12 cellular contexts compared by ENCODE assay signal in the genomic region with DNA sequence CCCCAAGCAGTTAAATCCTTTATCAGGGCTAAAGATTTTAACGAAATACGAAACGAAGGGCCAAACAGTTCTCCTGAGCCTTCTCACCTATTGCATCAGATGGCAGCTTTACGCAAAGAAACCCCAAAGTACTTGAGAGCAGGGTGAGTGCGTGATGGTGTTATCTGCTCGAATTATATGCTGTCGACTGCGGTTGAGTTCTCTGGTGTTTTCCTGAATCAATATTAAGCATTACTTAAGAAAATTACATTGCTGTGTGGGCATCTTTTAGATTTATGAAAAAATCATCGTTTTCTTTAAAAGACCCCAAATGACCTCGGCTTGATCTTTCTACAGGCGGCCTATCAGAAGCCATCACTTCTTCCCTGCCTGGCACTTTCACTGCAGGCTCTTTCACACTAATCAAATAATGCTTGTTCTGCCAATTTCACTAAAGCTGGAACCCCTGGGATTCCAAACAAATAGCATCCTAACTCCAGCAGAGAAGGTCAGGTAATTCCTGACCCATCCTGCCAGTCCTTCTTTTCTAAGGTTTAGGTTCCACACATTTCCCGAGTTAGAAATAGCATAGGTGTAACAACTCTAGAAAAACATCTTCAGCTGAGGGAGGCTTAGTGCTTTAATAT. TPM values are rescaled to one million over a fixed set of nuclear protein-coding genes. Genes with fewer than 3 reads are reported as not detected.
DNase-seq lines count a peak whose midpoint lies in the region; ATAC-seq, FAIRE-seq and TF ChIP-seq lines count a peak whose summit lies in the region.
"Had no signal": no experiment of that assay in that cellular context is flagged by ENCODE, and none has a peak within 500 bp of the region (broad histone marks: within the 10 kb centered on the region; RNA-seq: fewer than 3 reads in every experiment).

No MANE protein-coding gene starts in this region.

- H3K9me3 ChIP-seq in H1 (ENCODE audit: insufficient read depth in 2 of 2, low read depth in 1 of 2, low read length in 1 of 2): no peaks in the 10 kb centered on the region
- no peaks in the 10 kb centered on the region for H3K9me3 ChIP-seq in sigmoid colon
- H3K9me3 ChIP-seq: A549, SJSA1 had no signal

- H3K36me3 ChIP-seq in H1 (ENCODE audit: control insufficient read depth in 2 of 4, insufficient read depth in 4 of 4, low read length in 3 of 4) (no peaks in the 10 kb centered on the region; a peak in 2 of 8 replicates), sigmoid colon (no peaks in the 10 kb centered on the region)
- H3K36me3 ChIP-seq: SJSA1 had no signal

- POLR2A ChIA-PET in H1 (lab: Charles Lee; ENCODE audit: partially characterized antibody): no interaction called here
- POLR2A ChIA-PET in activated CD8-positive, alpha-beta T cell treated with anti-CD3 and anti-CD28 coated beads, Interleukin-2, amount 10 ng/mL, durations not matched to agents 7 days and 5 days (lab: Charles Lee): no interaction called here

- TF ChIP-seq POLR2A in H1 (IDR thresholded peaks at IDR 0.05; ENCODE audit: control extremely low read depth in 1 of 2, low read depth in 2 of 2, low read length in 2 of 2) (no peak), sigmoid colon (IDR thresholded peaks at IDR 0.05) (no peak)

- CTCF ChIA-PET in H1 (lab: Charles Lee; ENCODE audit: partially characterized antibody): no interaction called here
- CTCF ChIA-PET in activated CD8-positive, alpha-beta T cell treated with anti-CD3 and anti-CD28 coated beads, Interleukin-2, amount 10 ng/mL, durations not matched to agents 7 days and 5 days (lab: Charles Lee): no interaction called here

- no peak overlapping the region for H2BK120ac ChIP-seq in H1 (replicated peaks; ENCODE audit: low read depth, low read length)

- no peak overlapping the region for H4K91ac ChIP-seq in H1 (replicated peaks; ENCODE audit: insufficient read length, low read length)

- H3K23ac ChIP-seq in H1 (ENCODE audit: insufficient read length): no peak overlapping the region

- H3K18ac ChIP-seq in H1 (ENCODE audit: extremely low read depth, low read length): no peak overlapping the region

- no peak overlapping the region for H2BK12ac ChIP-seq in H1 (ENCODE audit: low read depth, low read length)

- no peak overlapping the region for H4K8ac ChIP-seq in H1 (ENCODE audit: extremely low read depth, insufficient read depth, low read length)

- no peak overlapping the region for H3K4me3 Mint-ChIP-seq in activated CD8-positive, alpha-beta T cell treated with anti-CD3 and anti-CD28 coated beads, Interleukin-2, amount 10 ng/mL, durations not matched to agents 7 days and 5 days
- H3K4me3 Mint-ChIP-seq: dendritic cell treated with granulocyte-macrophage colony-stimulating factor and Interleukin-4, amounts not matched to agents 40 ng/mL and 50 ng/mL, for 4 days had no signal

- no peak overlapping the region for H2BK15ac ChIP-seq in H1 (ENCODE audit: low read length)

- H4K20me1 ChIP-seq in H1 (replicated peaks in 1 of 2; ENCODE audit: control insufficient read depth in 1 of 2, insufficient read depth in 2 of 2, low read length in 2 of 2): peaks cover 12 to 18% of the 10 kb centered on the region in 2 experiments

- H3K79me2 ChIP-seq in H1 (ENCODE audit: control insufficient read depth in 1 of 2, insufficient read depth in 2 of 2, low read length in 2 of 2): no peaks in the 10 kb centered on the region; a peak in 1 of 4 replicates

- 21% methylated on average over 12 of the region's 12 CpGs; no CpG with 5 or more reads in 1 of the 2 experiments for WGBS in H1 (ENCODE audit: extremely low coverage in 1 of 2, insufficient coverage in 1 of 2, insufficient read length in 1 of 2, insufficient replicate concordance in 2 of 2, low coverage in 1 of 2, low lambda C conversion rate in 2 of 2, missing lambda C conversion rate in 1 of 2), 2 experiments
- 28 to 43% methylated on average over 12 of the region's 12 CpGs for WGBS in sigmoid colon, 2 donors

- no peak overlapping the region for H4K5ac ChIP-seq in H1 (ENCODE audit: insufficient read length, low read depth, low read length)

- H2AK5ac ChIP-seq in H1 (ENCODE audit: low read depth, low read length): no peak overlapping the region

- no peak overlapping the region for H3K4ac ChIP-seq in H1 (replicated peaks; ENCODE audit: insufficient read length, low read depth, low read length)

- H3K4me3 ChIP-seq in H1 (ENCODE audit: extremely low read depth in 1 of 4, insufficient read depth in 2 of 4, low read depth in 3 of 4, low read length in 4 of 4) (peak overlapping the region in 2 of 4 experiments; percentile 18 to 77; a peak in 3 of 8 replicates), sigmoid colon (peak overlapping the region in 3 of 4 donors; percentile 47 to 68 (median 67))
- H3K4me3 ChIP-seq: A549, SJSA1 had no signal

- no peak overlapping the region for H3K14ac ChIP-seq in H1 (ENCODE audit: insufficient read length)

- no peak for TF ChIP-seq RAD21 in H1 (IDR thresholded peaks at IDR 0.05 in 1 of 2, conservative IDR thresholded peaks at IDR 0.05 in 1 of 2; ENCODE audit: low read depth in 2 of 2, low read length in 2 of 2)

- H3K36me3 Mint-ChIP-seq in activated CD8-positive, alpha-beta T cell treated with anti-CD3 and anti-CD28 coated beads, Interleukin-2, amount 10 ng/mL, durations not matched to agents 7 days and 5 days (ENCODE audit: low read depth): no peaks in the 10 kb centered on the region

- no peak overlapping the region for H2BK20ac ChIP-seq in H1 (ENCODE audit: low read length)

- no peak for TF ChIP-seq CTCF in H1 (IDR thresholded peaks at IDR 0.05; ENCODE audit: control extremely low read depth in 1 of 3, insufficient read depth in 1 of 3, low read depth in 1 of 3, low read length in 3 of 3)
- TF ChIP-seq CTCF in sigmoid colon (IDR thresholded peaks at IDR 0.05): no peak

- FAIRE-seq in H1 (lab: Jason Lieb, UNC): no peak
- no peak for FAIRE-seq in HTR-8/SVneo (lab: Jason Lieb, UNC)
- FAIRE-seq: A549 had no signal

- H3K79me1 ChIP-seq in H1 (ENCODE audit: low read depth, low read length): peaks cover 4% of the 10 kb centered on the region; the same call in 1 of the 2 replicates

- no peak overlapping the region for H2AFZ ChIP-seq in H1 (ENCODE audit: low read length)

- H3K4me2 ChIP-seq in H1 (ENCODE audit: insufficient read depth in 1 of 2, low read depth in 2 of 2, low read length in 2 of 2): peak overlapping the region; percentile 47 to 79
- H3K4me2 ChIP-seq: A549 had no signal

- DNase-seq in NCI-H2107 treated with DMSO at 0.1 percent for 48 hours (lab: John Stamatoyannopoulos, UW; ENCODE audit: unreplicated experiment): peak; percentile 84
- DNase-seq in NCI-H2107 (lab: John Stamatoyannopoulos, UW): no peak
- peak; percentile 62 for DNase-seq in NCI-H2227 (lab: John Stamatoyannopoulos, UW; ENCODE audit: unreplicated experiment)
- no peak for DNase-seq in H1 (ENCODE audit: low read depth in 1 of 2, low spot score in 2 of 2)
- DNase-seq in sigmoid colon: no peak
- no peak for DNase-seq in HTR-8/SVneo (ENCODE audit: insufficient read length, low spot score)
- no peak for DNase-seq in activated CD8-positive, alpha-beta T cell treated with anti-CD3 and anti-CD28 coated beads, Interleukin-2, amount 10 ng/mL, durations not matched to agents 7 days and 5 days
- DNase-seq: mesenchymal stem cell had no signal

- H2BK5ac ChIP-seq in H1 (ENCODE audit: low read depth, low read length): no peak overlapping the region

- H3K27ac Mint-ChIP-seq in activated CD8-positive, alpha-beta T cell treated with anti-CD3 and anti-CD28 coated beads, Interleukin-2, amount 10 ng/mL, durations not matched to agents 7 days and 5 days: no peak overlapping the region
- H3K27ac Mint-ChIP-seq: dendritic cell treated with granulocyte-macrophage colony-stimulating factor and Interleukin-4, amounts not matched to agents 40 ng/mL and 50 ng/mL, for 4 days had no signal

- H3K27me3 Mint-ChIP-seq in activated CD8-positive, alpha-beta T cell treated with anti-CD3 and anti-CD28 coated beads, Interleukin-2, amount 10 ng/mL, durations not matched to agents 7 days and 5 days (ENCODE audit: low read depth): peaks cover 42% of the 10 kb centered on the region

- no peak for ATAC-seq in HG02840 (IDR thresholded peaks at IDR 0.05; ENCODE audit: low FRiP score, unreplicated experiment)
- no peak for ATAC-seq in activated CD8-positive, alpha-beta T cell treated with anti-CD3 and anti-CD28 coated beads, Interleukin-2, amount 10 ng/mL, durations not matched to agents 7 days and 5 days

- no peak overlapping the region for H3K9ac ChIP-seq in H1 (replicated peaks in 1 of 4; ENCODE audit: extremely low read depth in 1 of 4, low read depth in 3 of 4, low read length in 3 of 4)

- no peak overlapping the region for H3K56ac ChIP-seq in H1 (replicated peaks; ENCODE audit: insufficient read length, low read depth, low read length)

- peaks cover 0 to 9% (median 4%) of the 10 kb centered on the region in 4 experiments; a peak in 4 of 7 replicates for H3K4me1 ChIP-seq in H1 (replicated peaks in 1 of 4; ENCODE audit: control insufficient read depth in 3 of 4, insufficient read depth in 4 of 4, low read length in 3 of 4)
- H3K4me1 ChIP-seq in sigmoid colon: peaks cover 0 to 54% (median 42%) of the 10 kb centered on the region in 4 donors

- peaks cover 2% of the 10 kb centered on the region for H3K4me1 Mint-ChIP-seq in activated CD8-positive, alpha-beta T cell treated with anti-CD3 and anti-CD28 coated beads, Interleukin-2, amount 10 ng/mL, durations not matched to agents 7 days and 5 days (ENCODE audit: low read depth)

- no peaks in the 10 kb centered on the region for H3K9me3 Mint-ChIP-seq in activated CD8-positive, alpha-beta T cell treated with anti-CD3 and anti-CD28 coated beads, Interleukin-2, amount 10 ng/mL, durations not matched to agents 7 days and 5 days (ENCODE audit: insufficient read depth)
- H3K9me3 Mint-ChIP-seq: dendritic cell treated with granulocyte-macrophage colony-stimulating factor and Interleukin-4, amounts not matched to agents 40 ng/mL and 50 ng/mL, for 4 days had no signal

- H3K23me2 ChIP-seq in H1 (ENCODE audit: low read depth, low read length): peaks cover 22% of the 10 kb centered on the region

- no peak for TF ChIP-seq EP300 in H1 (IDR thresholded peaks at IDR 0.05; ENCODE audit: borderline replicate concordance in 1 of 2, low read depth in 2 of 2, low read length in 2 of 2)
- TF ChIP-seq EP300 in sigmoid colon (IDR thresholded peaks at IDR 0.05): no peak

- intact Hi-C loops in sigmoid colon (cut with DNase I): loop anchor here (5.0 to 10.0 kb wide), 3 partner anchors 64 to 264 kb away; a partner anchor contains a TSS

- H3K27ac ChIP-seq in H1 (ENCODE audit: low read depth, low read length) (no peak overlapping the region), sigmoid colon (peak overlapping the region in 3 of 4 donors; percentile 60 to 76 (median 74))
- H3K27ac ChIP-seq: A549, SJSA1 had no signal

- peaks cover 28 to 79% (median 59%) of the 10 kb centered on the region in 4 experiments for H3K27me3 ChIP-seq in H1 (replicated peaks in 1 of 4; ENCODE audit: control insufficient read depth in 3 of 4, extremely low read depth in 1 of 4, insufficient read depth in 3 of 4, low read length in 3 of 4)
- peaks cover 0 to 5% (median 0%) of the 10 kb centered on the region in 3 donors for H3K27me3 ChIP-seq in sigmoid colon

RNA-seq across cellular contexts. Expression of a gene that starts 1.7 kb away (rescaled TPM):
- 0.43 and 0.44 TPM in 2 replicates for total RNA-seq in H1 (2021; fragmentation: NEBNext Ultra II Directional; extraction: Animal tissue kit (Norgen Biotek cat#: 25700))
- polyA plus RNA-seq in H1 (2011; rRNA removed) (0.65 and 0.72 TPM in 2 replicates), sigmoid colon (under 1 TPM; under 0.01 to 0.23 (median 0.22) TPM)
- 0.72 TPM for polyA plus RNA-seq in H1 (2011; cell fraction: cytosol; rRNA removed)
- 0.78 TPM for polyA plus RNA-seq in H1 (2011; cell fraction: nucleus; rRNA removed)
- 0.43 to 0.56 TPM (median 0.51 TPM) in 4 replicates for polyA plus RNA-seq in H1 (2012, experiment 1 of 2)
- 0.34 TPM for polyA plus RNA-seq in H1 (2012, experiment 2 of 2)
- 0.22 TPM for polyA plus RNA-seq in H1 (2013, experiment 1 of 2)
- 0.18 TPM for polyA plus RNA-seq in H1 (2013, experiment 2 of 2)
- polyA minus RNA-seq in H1 (2011; rRNA and poly(A)+ RNA removed): 0.46 and 0.66 TPM in 2 replicates
- polyA minus RNA-seq in H1 (2011; cell fraction: cytosol; rRNA and poly(A)+ RNA removed): 0.22 TPM
- polyA minus RNA-seq in H1 (2011; cell fraction: nucleus; rRNA and poly(A)+ RNA removed): 0.40 TPM
- total RNA-seq in sigmoid colon: 1 to 10 TPM; 3.6 to 5.5 (median 5.0) TPM
- total RNA-seq in activated CD8-positive, alpha-beta T cell treated with anti-CD3 and anti-CD28 coated beads, Interleukin-2, amount 10 ng/mL, durations not matched to agents 7 days and 5 days: not detected
- total RNA-seq: SJSA1 had no signal

Comparison
In these comparisons a context has a peak if more than half of its experiments do, and no peak if none do; other contexts are left out.
1. DNase-seq: peak in NCI-H2107 treated with DMSO at 0.1 percent for 48 hours (single experiment) and NCI-H2227 (single experiment); none in NCI-H2107 (single experiment), H1 (0 of 2), sigmoid colon (single experiment), HTR-8/SVneo (single experiment) and activated CD8-positive, alpha-beta T cell treated with anti-CD3 and anti-CD28 coated beads, Interleukin-2, amount 10 ng/mL, durations not matched to agents 7 days and 5 days (single experiment).